ENCODE assay signal across 26 cellular contexts in the genomic region with DNA sequence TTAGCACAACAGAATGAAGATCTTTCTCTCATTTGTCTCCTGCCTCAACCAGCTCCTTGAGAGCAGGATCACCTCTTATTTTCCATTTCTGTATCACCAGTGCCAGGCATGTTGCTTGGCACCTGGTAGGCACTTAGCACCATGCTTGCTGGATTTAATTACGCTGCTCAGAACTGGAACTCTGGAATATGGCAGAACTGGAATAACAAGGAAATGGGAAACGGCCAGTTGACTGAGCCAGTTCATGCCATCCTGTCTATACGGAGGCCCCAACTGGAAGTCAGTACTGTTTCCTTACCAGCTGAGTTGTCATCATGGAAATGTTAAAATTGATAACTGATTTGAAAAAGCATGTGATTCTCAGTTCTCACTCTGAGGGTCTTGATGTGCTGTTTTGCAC.
"Had no signal": no experiment of that assay in that cellular context is flagged by ENCODE, and none has a peak within 500 bp of the region (broad histone marks: within the 10 kb centered on the region; RNA-seq: fewer than 3 reads in every experiment).

No MANE protein-coding gene starts in this region.

- H3K27ac Mint-ChIP-seq: activated B cell treated with CpG ODN at 0.5 μM for 24 hours; activated CD4-positive, alpha-beta memory T cell treated with anti-CD3 and anti-CD28 coated beads for 36 hours; activated CD8-positive, alpha-beta memory T cell treated with anti-CD3 and anti-CD28 coated beads, Interleukin-2, amount 10 ng/mL, durations not matched to agents 7 days and 5 days; activated CD8-positive, alpha-beta T cell treated with anti-CD3 and anti-CD28 coated beads, Interleukin-2, amount 10 ng/mL, durations not matched to agents 7 days and 5 days; activated naive CD4-positive, alpha-beta T cell treated with anti-CD3 and anti-CD28 coated beads for 36 hours; activated naive CD4-positive, alpha-beta T cell treated with anti-CD3 and anti-CD28 coated beads, Interleukin-2, amount 50 U/mL, for 24 hours; activated naive CD8-positive, alpha-beta T cell treated with anti-CD3 and anti-CD28 coated beads for 36 hours; activated naive CD8-positive, alpha-beta T cell treated with anti-CD3 and anti-CD28 coated beads, Interleukin-2, amount 50 U/mL, for 24 hours; activated T-helper 1 cell treated with anti-CD3 and anti-CD28 coated beads, Interleukin-12 subunit alpha, Interleukin-12 subunit beta, Interleukin-2, Interleukin-4 antibody, amounts not matched to agents 30 ng/mL and 10 ng/mL and 1 ng/mL, durations not matched to agents 14 hours and 24 hours and 36 hours; activated T-helper 2 cell treated with anti-CD3 and anti-CD28 coated beads, Interferon-gamma antibody, Interleukin-2, Interleukin-4, amounts not matched to agents 10 μg/mL and 5 μg/mL and 100 μg/mL, durations not matched to agents 14 hours and 24 hours and 36 hours; effector memory CD8-positive, alpha-beta T cell had no signal

- H3K9me3 Mint-ChIP-seq: activated B cell treated with CpG ODN at 0.5 μM for 24 hours; activated CD4-positive, alpha-beta memory T cell treated with anti-CD3 and anti-CD28 coated beads for 36 hours; activated naive CD4-positive, alpha-beta T cell treated with anti-CD3 and anti-CD28 coated beads for 36 hours; activated naive CD4-positive, alpha-beta T cell treated with anti-CD3 and anti-CD28 coated beads, Interleukin-2, amount 50 U/mL, for 24 hours; activated naive CD8-positive, alpha-beta T cell treated with anti-CD3 and anti-CD28 coated beads for 36 hours; activated naive CD8-positive, alpha-beta T cell treated with anti-CD3 and anti-CD28 coated beads, Interleukin-2, amount 50 U/mL, for 24 hours; activated T-helper 1 cell treated with anti-CD3 and anti-CD28 coated beads, Interleukin-12 subunit alpha, Interleukin-12 subunit beta, Interleukin-2, Interleukin-4 antibody, amounts not matched to agents 30 ng/mL and 10 ng/mL and 1 ng/mL, durations not matched to agents 14 hours and 24 hours and 36 hours; activated T-helper 2 cell treated with anti-CD3 and anti-CD28 coated beads, Interferon-gamma antibody, Interleukin-2, Interleukin-4, amounts not matched to agents 10 μg/mL and 5 μg/mL and 100 μg/mL, durations not matched to agents 14 hours and 24 hours and 36 hours; effector memory CD8-positive, alpha-beta T cell had no signal

- H3K27me3 Mint-ChIP-seq: activated B cell treated with CpG ODN at 0.5 μM for 24 hours; activated CD4-positive, alpha-beta memory T cell treated with anti-CD3 and anti-CD28 coated beads for 36 hours; activated CD8-positive, alpha-beta memory T cell treated with anti-CD3 and anti-CD28 coated beads, Interleukin-2, amount 10 ng/mL, durations not matched to agents 7 days and 5 days; activated naive CD4-positive, alpha-beta T cell treated with anti-CD3 and anti-CD28 coated beads, Interleukin-2, amount 50 U/mL, for 24 hours; activated naive CD8-positive, alpha-beta T cell treated with anti-CD3 and anti-CD28 coated beads for 36 hours; activated naive CD8-positive, alpha-beta T cell treated with anti-CD3 and anti-CD28 coated beads, Interleukin-2, amount 50 U/mL, for 24 hours; effector memory CD8-positive, alpha-beta T cell had no signal

- H3K4me3 ChIP-seq: adrenal gland, body of pancreas had no signal

- H3K9me3 ChIP-seq: adrenal gland, body of pancreas had no signal

- H3K4me3 Mint-ChIP-seq: activated B cell treated with CpG ODN at 0.5 μM for 24 hours; activated CD4-positive, alpha-beta memory T cell treated with anti-CD3 and anti-CD28 coated beads for 36 hours; activated CD8-positive, alpha-beta memory T cell treated with anti-CD3 and anti-CD28 coated beads, Interleukin-2, amount 10 ng/mL, durations not matched to agents 7 days and 5 days; activated CD8-positive, alpha-beta T cell treated with anti-CD3 and anti-CD28 coated beads, Interleukin-2, amount 10 ng/mL, durations not matched to agents 7 days and 5 days; activated naive CD4-positive, alpha-beta T cell treated with anti-CD3 and anti-CD28 coated beads for 36 hours; activated naive CD4-positive, alpha-beta T cell treated with anti-CD3 and anti-CD28 coated beads, Interleukin-2, amount 50 U/mL, for 24 hours; activated naive CD8-positive, alpha-beta T cell treated with anti-CD3 and anti-CD28 coated beads for 36 hours; activated naive CD8-positive, alpha-beta T cell treated with anti-CD3 and anti-CD28 coated beads, Interleukin-2, amount 50 U/mL, for 24 hours; activated T-helper 1 cell treated with anti-CD3 and anti-CD28 coated beads, Interleukin-12 subunit alpha, Interleukin-12 subunit beta, Interleukin-2, Interleukin-4 antibody, amounts not matched to agents 30 ng/mL and 10 ng/mL and 1 ng/mL, durations not matched to agents 14 hours and 24 hours and 36 hours; effector memory CD8-positive, alpha-beta T cell had no signal

- H3K27ac ChIP-seq: adrenal gland, body of pancreas had no signal

- DNase-seq: activated B cell treated with CpG ODN at 0.5 μM for 24 hours; activated CD4-positive, alpha-beta memory T cell treated with anti-CD3 and anti-CD28 coated beads for 36 hours; activated CD4-positive, alpha-beta T cell treated with anti-CD3 and anti-CD28 coated beads for 48 hours; activated CD8-positive, alpha-beta memory T cell treated with anti-CD3 and anti-CD28 coated beads, Interleukin-2, amount 10 ng/mL, durations not matched to agents 7 days and 5 days; activated CD8-positive, alpha-beta memory T cell treated with anti-CD3 and anti-CD28 coated beads, Interleukin-2, amount 50 U/mL, for 4 hours; activated CD8-positive, alpha-beta T cell treated with anti-CD3 and anti-CD28 coated beads, Interleukin-2, amount 10 ng/mL, durations not matched to agents 7 days and 5 days; activated effector memory CD4-positive, alpha-beta T cell treated with anti-CD3 and anti-CD28 coated beads, Interleukin-2, amount 50 U/mL, for 16 hours; activated naive CD4-positive, alpha-beta T cell treated with anti-CD3 and anti-CD28 coated beads for 36 hours; activated naive CD8-positive, alpha-beta T cell treated with anti-CD3 and anti-CD28 coated beads for 36 hours; activated naive CD8-positive, alpha-beta T cell treated with anti-CD3 and anti-CD28 coated beads, Interleukin-2, amount 50 U/mL, for 24 hours; activated T-cell treated with anti-CD3 and anti-CD28 coated beads, Interleukin-2, amount 50 U/mL, for 1 hour; activated T-cell treated with anti-CD3 and anti-CD28 coated beads, Interleukin-2, amount 50 U/mL, for 48 hours; adrenal gland; amygdala; body of pancreas; caudate nucleus; cortex of kidney; dermis blood vessel endothelial cell; effector CD4-positive, alpha-beta T cell; effector memory CD8-positive, alpha-beta T cell; foreskin fibroblast; head of caudate nucleus; T-helper 2 cell had no signal
